ENCODE assay signal across 8 cellular contexts in genomic region chr11:134207538-134208239, GRCh38. TPM values are rescaled to one million over a fixed set of nuclear protein-coding genes. Genes with fewer than 3 reads are reported as not detected.
DNase-seq lines count a peak whose midpoint lies in the region; TF ChIP-seq lines count a peak whose summit lies in the region.

No MANE protein-coding gene starts in this region.

- no peak overlapping the region for H4K91ac ChIP-seq in neuronal stem cell (ENCODE audit: low read depth, low read length, poor library complexity)

- no CpG with 5 or more reads among the region's 16 CpGs for WGBS in neuronal stem cell (ENCODE audit: extremely low coverage in 2 of 2, insufficient read length in 2 of 2, insufficient replicate concordance in 1 of 2), 2 donors

- H3K4me1 ChIP-seq in CD4-positive, alpha-beta memory T cell (ENCODE audit: insufficient read depth, low read length) = no peaks in the 10 kb centered on the region
- no peaks in the 10 kb centered on the region for H3K4me1 ChIP-seq in neuronal stem cell (ENCODE audit: control insufficient read depth in 2 of 2, insufficient read depth in 1 of 2, low read depth in 1 of 2, low read length in 2 of 2)

- H3K4me3 Mint-ChIP-seq in CD4-positive, alpha-beta memory T cell = no peak overlapping the region

- H3K4me3 ChIP-seq in CD4-positive, alpha-beta memory T cell (ENCODE audit: low read length in 2 of 2) = no peak overlapping the region
- H3K4me3 ChIP-seq in fibroblast of pulmonary artery (replicated peaks; ENCODE audit: low read depth, low read length) (no peak overlapping the region), neuronal stem cell (ENCODE audit: low read length in 2 of 2) (no peak overlapping the region)

- H3K4ac ChIP-seq in neuronal stem cell (ENCODE audit: low read length) = no peak overlapping the region

- H3K79me1 ChIP-seq in neuronal stem cell (ENCODE audit: low read depth, low read length) = no peaks in the 10 kb centered on the region

- H3K27ac ChIP-seq in CD4-positive, alpha-beta memory T cell (ENCODE audit: low read depth, low read length) = no peak overlapping the region
- no peak overlapping the region for H3K27ac ChIP-seq in neuronal stem cell (replicated peaks; ENCODE audit: low read length)

- H3K27me3 ChIP-seq in CD4-positive, alpha-beta memory T cell (ENCODE audit: insufficient read depth, low read length) = no peaks in the 10 kb centered on the region
- H3K27me3 ChIP-seq in neuronal stem cell (ENCODE audit: control insufficient read depth in 3 of 3, insufficient read depth in 3 of 3, low read depth in 1 of 3, low read length in 3 of 3) = no peaks in the 10 kb centered on the region

- no peak overlapping the region for H2BK120ac ChIP-seq in neuronal stem cell (ENCODE audit: low read depth, low read length)

- intact Hi-C loops in CD4-positive, alpha-beta memory T cell (cut with micrococcal nuclease) = loop anchor here (1.0 to 5.0 kb wide), 4 partner anchors 17 to 280 kb away; partner anchors contain the start of genes GLB1L3 and VPS26B

- H2BK15ac ChIP-seq in neuronal stem cell (ENCODE audit: low read length) = no peak overlapping the region

- peak; percentile 54 to 69 (median 64) for DNase-seq in CD4-positive, alpha-beta memory T cell
- DNase-seq in LHCN-M2 (ENCODE audit: low read depth) = peak; percentile 14
- peak; percentile 57 for DNase-seq in activated T-cell treated with anti-CD3 and anti-CD28 coated beads for 1 hour (ENCODE audit: low read depth)
- DNase-seq in fibroblast of pulmonary artery (ENCODE audit: low read depth) = peak; percentile 36
- DNase-seq in stimulated activated CD4-positive, alpha-beta T cell treated with anti-CD3 and anti-CD28 coated beads, Interleukin-15, amount 100 ng/mL, for 1 hour (ENCODE audit: low read depth in 1 of 2, low spot score in 1 of 2) = peak; percentile 31 to 38
- DNase-seq in neuronal stem cell (ENCODE audit: low spot score) = no peak
- DNase-seq in SK-N-DZ (ENCODE audit: low spot score) = no peak
- no peak for DNase-seq in cerebellum (ENCODE audit: low spot score)

- no peaks in the 10 kb centered on the region for H3K9me3 ChIP-seq in CD4-positive, alpha-beta memory T cell (ENCODE audit: control insufficient read depth in 1 of 2, low read length in 2 of 2)
- no peaks in the 10 kb centered on the region for H3K9me3 ChIP-seq in neuronal stem cell (replicated peaks in 1 of 2; ENCODE audit: control insufficient read depth in 2 of 2, insufficient read depth in 1 of 2, low read depth in 1 of 2, low read length in 2 of 2)

- H3K9ac ChIP-seq in neuronal stem cell (ENCODE audit: low read depth, low read length, poor library complexity) = no peak overlapping the region

- H3K36me3 ChIP-seq in CD4-positive, alpha-beta memory T cell (ENCODE audit: insufficient read depth, low read length) = peaks cover 39% of the 10 kb centered on the region
- peaks cover 16 to 98% of the 10 kb centered on the region in 2 donors for H3K36me3 ChIP-seq in neuronal stem cell (replicated peaks in 1 of 2; ENCODE audit: control insufficient read depth in 2 of 2, insufficient read depth in 2 of 2, low read length in 2 of 2)

- H3K23ac ChIP-seq in neuronal stem cell (ENCODE audit: low read depth, low read length, poor library complexity) = no peak overlapping the region

- H3K27me3 Mint-ChIP-seq in CD4-positive, alpha-beta memory T cell = no peaks in the 10 kb centered on the region

- H3K27ac Mint-ChIP-seq in CD4-positive, alpha-beta memory T cell = peak overlapping the region in 4 of 7 donors; percentile 17 to 24 (median 22)

- no peak overlapping the region for H2BK5ac ChIP-seq in neuronal stem cell (ENCODE audit: low read length)

- H3K4me2 ChIP-seq in neuronal stem cell (ENCODE audit: insufficient read depth, low read length, poor library complexity, severe bottlenecking) = no peak overlapping the region

- no peak overlapping the region for H3K18ac ChIP-seq in neuronal stem cell (ENCODE audit: low read length)

- H3K9me3 Mint-ChIP-seq in CD4-positive, alpha-beta memory T cell = no peaks in the 10 kb centered on the region

- peak; percentile 51 for TF ChIP-seq CTCF in fibroblast of pulmonary artery (IDR thresholded peaks at IDR 0.05; ENCODE audit: low read length, missing control alignments)

- H3K14ac ChIP-seq in neuronal stem cell (ENCODE audit: low read length) = no peak overlapping the region

- no peak overlapping the region for H2AK5ac ChIP-seq in neuronal stem cell (ENCODE audit: low read depth, low read length)

- peaks cover 1 to 7% (median 5%) of the 10 kb centered on the region in 4 donors for H3K4me1 Mint-ChIP-seq in CD4-positive, alpha-beta memory T cell

- peaks cover 54 to 65% of the 10 kb centered on the region in 2 donors for H3K36me3 Mint-ChIP-seq in CD4-positive, alpha-beta memory T cell

- H4K8ac ChIP-seq in neuronal stem cell (ENCODE audit: low read depth, low read length) = no peak overlapping the region

- H2AFZ ChIP-seq in neuronal stem cell (ENCODE audit: low read length) = no peak overlapping the region

- CTCF ChIA-PET in CD4-positive, alpha-beta memory T cell (lab: Charles Lee; ENCODE audit: partially characterized antibody) = interaction anchor here (0.7 to 4.8 kb wide), 13 partner anchors 10 to 280 kb away, joined by 3 to 38 read pairs (median 5); partner anchors contain the start of genes ACAD8, GLB1L3, NCAPD3 and THYN1

- POLR2A ChIA-PET in CD4-positive, alpha-beta memory T cell (lab: Charles Lee; ENCODE audit: partially characterized antibody) = interaction anchor here (2.9 kb wide), 1 partner anchor 17 kb away, joined by 14 read pairs; the partner anchor contains the start of genes NCAPD3 and VPS26B

- H2BK12ac ChIP-seq in neuronal stem cell (ENCODE audit: low read length) = no peak overlapping the region

RNA-seq across cellular contexts. Expression of gene NCAPD3, which starts 16.1 kb away (rescaled TPM):
- total RNA-seq in CD4-positive, alpha-beta memory T cell = 10 to 100 TPM; 39.9 to 41.8 TPM
- polyA plus RNA-seq in CD4-positive, alpha-beta memory T cell = 10 to 100 TPM; 14.3 to 14.6 TPM
- 30.6 and 38.9 TPM in 2 replicates for total RNA-seq in LHCN-M2 (2014; rRNA removed)
- polyA plus RNA-seq in LHCN-M2 (2012) = 14.9 TPM
- 17.0 TPM for polyA plus RNA-seq in neuronal stem cell (2013, experiment 1 of 2)
- polyA plus RNA-seq in neuronal stem cell (2013, experiment 2 of 2) = 17.5 TPM
- 32.8 and 35.8 TPM in 2 replicates for polyA plus RNA-seq in SK-N-DZ (2014; cell fraction: cytosol; rRNA removed)
- 28.5 and 39.9 TPM in 2 replicates for polyA plus RNA-seq in SK-N-DZ (2014; cell fraction: nucleus; rRNA removed)
- 26.4 TPM for total RNA-seq in cerebellum

RNA-seq across cellular contexts. Expression of gene VPS26B, which starts 16.8 kb away (rescaled TPM):
- 10 to 100 TPM; 72.2 to 76.6 TPM for total RNA-seq in CD4-positive, alpha-beta memory T cell
- 10 to 100 TPM; 49.6 to 56.7 TPM for polyA plus RNA-seq in CD4-positive, alpha-beta memory T cell
- total RNA-seq in LHCN-M2 (2014; rRNA removed) (35.8 and 39.6 TPM in 2 replicates), cerebellum (66.1 TPM)
- polyA plus RNA-seq in LHCN-M2 (2012) = 35.2 TPM
- 16.9 TPM for polyA plus RNA-seq in neuronal stem cell (2013, experiment 1 of 2)
- 16.5 TPM for polyA plus RNA-seq in neuronal stem cell (2013, experiment 2 of 2)
- 28.9 and 30.2 TPM in 2 replicates for polyA plus RNA-seq in SK-N-DZ (2014; cell fraction: cytosol; rRNA removed)
- polyA plus RNA-seq in SK-N-DZ (2014; cell fraction: nucleus; rRNA removed) = 28.3 and 34.4 TPM in 2 replicates

RNA-seq across cellular contexts. Expression of gene THYN1, which starts 45.5 kb away (rescaled TPM):
- 10 to 100 TPM; 59.3 to 70.8 TPM for total RNA-seq in CD4-positive, alpha-beta memory T cell
- polyA plus RNA-seq in CD4-positive, alpha-beta memory T cell = 100 to 1,000 TPM; 118 to 163 TPM
- total RNA-seq in LHCN-M2 (2014; rRNA removed) = 48.4 and 52.4 TPM in 2 replicates
- polyA plus RNA-seq in LHCN-M2 (2012) = 31.1 TPM
- polyA plus RNA-seq in neuronal stem cell (2013, experiment 1 of 2) = 78.7 TPM
- polyA plus RNA-seq in neuronal stem cell (2013, experiment 2 of 2) = 77.8 TPM
- 83.2 and 96.3 TPM in 2 replicates for polyA plus RNA-seq in SK-N-DZ (2014; cell fraction: cytosol; rRNA removed)
- polyA plus RNA-seq in SK-N-DZ (2014; cell fraction: nucleus; rRNA removed) = 77.0 and 89.1 TPM in 2 replicates
- total RNA-seq in cerebellum = 24.6 TPM

RNA-seq across cellular contexts. Expression of gene ACAD8, which starts 45.7 kb away (rescaled TPM):
- 10 to 100 TPM; 36.9 to 38.6 TPM for total RNA-seq in CD4-positive, alpha-beta memory T cell
- 10 to 100 TPM; 17.8 to 22.2 TPM for polyA plus RNA-seq in CD4-positive, alpha-beta memory T cell
- total RNA-seq in LHCN-M2 (2014; rRNA removed) (23.4 and 25.2 TPM in 2 replicates), cerebellum (22.8 TPM)
- polyA plus RNA-seq in LHCN-M2 (2012) = 11.2 TPM
- 16.1 TPM for polyA plus RNA-seq in neuronal stem cell (2013, experiment 1 of 2)
- 15.8 TPM for polyA plus RNA-seq in neuronal stem cell (2013, experiment 2 of 2)
- 17.0 and 20.0 TPM in 2 replicates for polyA plus RNA-seq in SK-N-DZ (2014; cell fraction: cytosol; rRNA removed)
- polyA plus RNA-seq in SK-N-DZ (2014; cell fraction: nucleus; rRNA removed) = 72.1 and 80.6 TPM in 2 replicates

Comparison
In these comparisons a context has a peak if more than half of its experiments do, and no peak if none do; other contexts are left out.
1. DNase-seq: peak in CD4-positive, alpha-beta memory T cell (5 of 5), LHCN-M2 (single experiment), activated T-cell treated with anti-CD3 and anti-CD28 coated beads for 1 hour (single experiment), fibroblast of pulmonary artery (single experiment) and stimulated activated CD4-positive, alpha-beta T cell treated with anti-CD3 and anti-CD28 coated beads, Interleukin-15, amount 100 ng/mL, for 1 hour (2 of 2); none in neuronal stem cell (single experiment), SK-N-DZ (single experiment) and cerebellum (single experiment).